Comparison of ENCODE assay signal across 8 cellular contexts in genomic region chr20:52103911-52104545, GRCh38.
A peak's percentile ranks its signal among the peaks of the same experiment; 100 is the strongest.
DNase-seq lines count a peak whose midpoint lies in the region; ATAC-seq and TF ChIP-seq lines count a peak whose summit lies in the region.

No MANE protein-coding gene starts in this region.

- peaks cover 6 to 19% of the 10 kb centered on the region in 2 donors for H3K4me1 ChIP-seq in ascending aorta
- H3K4me1 ChIP-seq in BE2C: no peaks in the 10 kb centered on the region

- intact Hi-C loops in ascending aorta (cut with DNase I): no loop called here

- H3K27me3 ChIP-seq in ascending aorta: peaks cover 17% of the 10 kb centered on the region
- H3K27me3 ChIP-seq in BE2C: peaks cover 34% of the 10 kb centered on the region

- TF ChIP-seq CTCF in AG09309 (IDR thresholded peaks at IDR 0.05; ENCODE audit: control insufficient read depth, insufficient read depth, low read depth, low read length, missing control alignments) (no peak), ascending aorta (IDR thresholded peaks at IDR 0.05) (no peak), BE2C (IDR thresholded peaks at IDR 0.05; ENCODE audit: low read depth, low read length) (no peak)

- no peaks in the 10 kb centered on the region for H3K36me3 ChIP-seq in ascending aorta
- no peaks in the 10 kb centered on the region for H3K36me3 ChIP-seq in BE2C

- no peaks in the 10 kb centered on the region for H3K9me3 ChIP-seq in ascending aorta
- no peaks in the 10 kb centered on the region for H3K9me3 ChIP-seq in BE2C

- DNase-seq in AG09309 (ENCODE audit: low read depth) (no peak), HPDE6-E6E7 (ENCODE audit: extremely low spot score) (peak; percentile 46), ascending aorta (ENCODE audit: low spot score in 2 of 2) (no peak), left kidney (ENCODE audit: low read depth, low spot score) (peak; percentile 74), NCI-H146 treated with DMSO at 0.1 percent for 48 hours (lab: John Stamatoyannopoulos, UW; ENCODE audit: unreplicated experiment) (no peak), BE2C (no peak), left lobe of liver (ENCODE audit: low spot score) (no peak)

- ATAC-seq in HG03196 (IDR thresholded peaks at IDR 0.05; ENCODE audit: unreplicated experiment) (no peak), left lobe of liver (no peak)

- no peak overlapping the region for H3K27ac ChIP-seq in ascending aorta

- H3K4me3 ChIP-seq in AG09309 (ENCODE audit: control insufficient read depth, low read depth, low read length) (peak overlapping the region; percentile 76), ascending aorta (peak overlapping the region; percentile 54 to 60), BE2C (ENCODE audit: low read depth, low read length) (no peak overlapping the region; the same call in 1 of the 2 replicates)

Comparison
In these comparisons a context has a peak if more than half of its experiments do, and no peak if none do; other contexts are left out.
1. DNase-seq: peak in HPDE6-E6E7 (single experiment) and left kidney (single experiment); none in AG09309 (single experiment), ascending aorta (0 of 2), NCI-H146 treated with DMSO at 0.1 percent for 48 hours (single experiment), BE2C (single experiment) and left lobe of liver (single experiment).